ENCODE assay signal across 24 cellular contexts in genomic region chr4:140819621-140820020, GRCh38.
"Had no signal": no experiment of that assay in that cellular context is flagged by ENCODE, and none has a peak within 500 bp of the region (broad histone marks: within the 10 kb centered on the region; RNA-seq: fewer than 3 reads in every experiment).

No MANE protein-coding gene starts in this region.

- H3K9me3 ChIP-seq: adrenal gland, MG63 had no signal

- DNase-seq: activated CD4-positive, alpha-beta memory T cell treated with anti-CD3 and anti-CD28 coated beads for 36 hours; activated CD4-positive, alpha-beta T cell treated with anti-CD3 and anti-CD28 coated beads, Interleukin-2, amount 10 ng/mL, durations not matched to agents 7 days and 5 days; activated CD4-positive, CD25-positive, alpha-beta regulatory T cell; activated CD8-positive, alpha-beta memory T cell treated with anti-CD3 and anti-CD28 coated beads for 24 hours; activated gamma-delta T cell treated with Interleukin-2 at 50 U/mL for 16 hours; activated naive CD4-positive, alpha-beta T cell treated with anti-CD3 and anti-CD28 coated beads, Interleukin-2, amount 10 ng/mL, durations not matched to agents 7 days and 5 days; activated naive CD8-positive, alpha-beta T cell treated with anti-CD3 and anti-CD28 coated beads, Interleukin-2, amount 10 ng/mL, durations not matched to agents 7 days and 5 days; activated T-cell treated with anti-CD3 and anti-CD28 coated beads, Interleukin-2, amount 50 U/mL, for 72 hours; adrenal gland; anterior cingulate cortex; cerebellar nuclear complex; MG63; NCI-H1105; NCI-H1436; NCI-H1694 treated with DMSO at 0.1 percent for 48 hours; NCI-H2029 treated with DMSO at 0.1 percent for 48 hours; NCI-H226; NCI-H526; NCI-H774; PC-9; SIG-M5; T-helper 17 cell; T-helper 9 cell had no signal

- H2AFZ ChIP-seq: PC-9 had no signal

- H3K27ac ChIP-seq: adrenal gland, PC-9 had no signal

- H3K9me3 Mint-ChIP-seq: activated CD4-positive, alpha-beta memory T cell treated with anti-CD3 and anti-CD28 coated beads for 36 hours; activated CD4-positive, alpha-beta T cell treated with anti-CD3 and anti-CD28 coated beads, Interleukin-2, amount 10 ng/mL, durations not matched to agents 7 days and 5 days; activated naive CD4-positive, alpha-beta T cell treated with anti-CD3 and anti-CD28 coated beads, Interleukin-2, amount 10 ng/mL, durations not matched to agents 7 days and 5 days; activated naive CD8-positive, alpha-beta T cell treated with anti-CD3 and anti-CD28 coated beads, Interleukin-2, amount 10 ng/mL, durations not matched to agents 7 days and 5 days; activated T-helper 2 cell treated with anti-CD3 and anti-CD28 coated beads, Interferon-gamma antibody, Interleukin-2, Interleukin-4, amounts not matched to agents 10 μg/mL and 5 μg/mL and 100 μg/mL, durations not matched to agents 14 hours and 24 hours and 36 hours had no signal

- H3K4me2 ChIP-seq: PC-9 had no signal

- H3K4me1 Mint-ChIP-seq: activated CD4-positive, alpha-beta T cell treated with anti-CD3 and anti-CD28 coated beads, Interleukin-2, amount 10 ng/mL, durations not matched to agents 7 days and 5 days; activated naive CD4-positive, alpha-beta T cell treated with anti-CD3 and anti-CD28 coated beads, Interleukin-2, amount 10 ng/mL, durations not matched to agents 7 days and 5 days; activated naive CD8-positive, alpha-beta T cell treated with anti-CD3 and anti-CD28 coated beads, Interleukin-2, amount 10 ng/mL, durations not matched to agents 7 days and 5 days; T-helper 17 cell had no signal

- H3K4me3 ChIP-seq: adrenal gland, MG63, PC-9 had no signal

- H3K27me3 Mint-ChIP-seq: activated naive CD4-positive, alpha-beta T cell treated with anti-CD3 and anti-CD28 coated beads, Interleukin-2, amount 10 ng/mL, durations not matched to agents 7 days and 5 days; T-helper 17 cell had no signal

- H3K36me3 ChIP-seq: adrenal gland, MG63 had no signal

- H3K36me3 Mint-ChIP-seq: activated CD4-positive, alpha-beta memory T cell treated with anti-CD3 and anti-CD28 coated beads for 36 hours; activated naive CD4-positive, alpha-beta T cell treated with anti-CD3 and anti-CD28 coated beads, Interleukin-2, amount 10 ng/mL, durations not matched to agents 7 days and 5 days; activated naive CD8-positive, alpha-beta T cell treated with anti-CD3 and anti-CD28 coated beads, Interleukin-2, amount 10 ng/mL, durations not matched to agents 7 days and 5 days had no signal

- H3K4me3 Mint-ChIP-seq: activated CD4-positive, alpha-beta memory T cell treated with anti-CD3 and anti-CD28 coated beads for 36 hours; activated CD4-positive, alpha-beta T cell treated with anti-CD3 and anti-CD28 coated beads, Interleukin-2, amount 10 ng/mL, durations not matched to agents 7 days and 5 days; activated naive CD4-positive, alpha-beta T cell treated with anti-CD3 and anti-CD28 coated beads, Interleukin-2, amount 10 ng/mL, durations not matched to agents 7 days and 5 days; activated naive CD8-positive, alpha-beta T cell treated with anti-CD3 and anti-CD28 coated beads, Interleukin-2, amount 10 ng/mL, durations not matched to agents 7 days and 5 days; activated T-cell treated with anti-CD3 and anti-CD28 coated beads, Interleukin-2, amount 50 U/mL, for 72 hours; T-helper 17 cell had no signal

- H3K27ac Mint-ChIP-seq: activated CD4-positive, alpha-beta memory T cell treated with anti-CD3 and anti-CD28 coated beads for 36 hours; activated CD4-positive, alpha-beta T cell treated with anti-CD3 and anti-CD28 coated beads, Interleukin-2, amount 10 ng/mL, durations not matched to agents 7 days and 5 days; activated naive CD4-positive, alpha-beta T cell treated with anti-CD3 and anti-CD28 coated beads, Interleukin-2, amount 10 ng/mL, durations not matched to agents 7 days and 5 days; activated naive CD8-positive, alpha-beta T cell treated with anti-CD3 and anti-CD28 coated beads, Interleukin-2, amount 10 ng/mL, durations not matched to agents 7 days and 5 days; activated T-cell treated with anti-CD3 and anti-CD28 coated beads, Interleukin-2, amount 50 U/mL, for 72 hours; activated T-helper 2 cell treated with anti-CD3 and anti-CD28 coated beads, Interferon-gamma antibody, Interleukin-2, Interleukin-4, amounts not matched to agents 10 μg/mL and 5 μg/mL and 100 μg/mL, durations not matched to agents 14 hours and 24 hours and 36 hours; T-helper 17 cell had no signal

- ATAC-seq: activated T-cell treated with anti-CD3 and anti-CD28 coated beads, Interleukin-2, amount 50 U/mL, for 72 hours; T-helper 17 cell had no signal

- H3K27me3 ChIP-seq: adrenal gland, MG63 had no signal

- H3K4me1 ChIP-seq: adrenal gland had no signal
